ENCODE assay signal across 7 cellular contexts in genomic region chr15:66388057-66388363, GRCh38. TPM values are rescaled to one million over a fixed set of nuclear protein-coding genes. Genes with fewer than 3 reads are reported as not detected.
A peak's percentile ranks its signal among the peaks of the same experiment; 100 is the strongest.
DNase-seq lines count a peak whose midpoint lies in the region; ATAC-seq and TF ChIP-seq lines count a peak whose summit lies in the region.

No MANE protein-coding gene starts in this region.

- in situ Hi-C loops in HAP-1 (cut with MboI; ENCODE audit: low sequenced_read_pairs), result loop anchor here (5.0 kb wide), 1 partner anchor 109 kb away; the partner anchor contains the start of gene SNAPC5

- peaks cover 2% of the 10 kb centered on the region for H3K27me3 Mint-ChIP-seq in glutamatergic neuron (ENCODE audit: unreplicated experiment)

- no peak overlapping the region for H3K27ac Mint-ChIP-seq in glutamatergic neuron (ENCODE audit: unreplicated experiment)

- H3K9me3 ChIP-seq in HAP-1, result no peaks in the 10 kb centered on the region

- peak overlapping the region; percentile 93 for H3K4me3 Mint-ChIP-seq in glutamatergic neuron (ENCODE audit: unreplicated experiment)

- peaks cover 7% of the 10 kb centered on the region for H3K9me3 Mint-ChIP-seq in glutamatergic neuron (ENCODE audit: unreplicated experiment)

- H3K36me3 ChIP-seq in HAP-1 (replicated peaks), result peaks cover 24% of the 10 kb centered on the region

- ATAC-seq in HG02678 (IDR thresholded peaks at IDR 0.05; ENCODE audit: unreplicated experiment) (no peak), HG02798 (IDR thresholded peaks at IDR 0.05; ENCODE audit: poor library complexity, unreplicated experiment) (no peak), GM21529 (IDR thresholded peaks at IDR 0.05; ENCODE audit: unreplicated experiment) (no peak)

- no peaks in the 10 kb centered on the region for H3K27me3 ChIP-seq in HAP-1 (ENCODE audit: low read depth)

- TF ChIP-seq CTCF in WI38 (IDR thresholded peaks at IDR 0.05; ENCODE audit: low read depth, low read length) (no peak), glutamatergic neuron (IDR thresholded peaks at IDR 0.05; ENCODE audit: partially characterized antibody, unreplicated experiment) (no peak)

- peaks cover 5% of the 10 kb centered on the region for H3K4me1 Mint-ChIP-seq in glutamatergic neuron (ENCODE audit: low read depth, unreplicated experiment)

- peak overlapping the region in 16 of 21 experiments; percentile 81 to 99 (median 95) for H3K27ac ChIP-seq in skin epidermis

- peaks cover 31% of the 10 kb centered on the region for H3K4me1 ChIP-seq in HAP-1

- H3K4me3 ChIP-seq in HAP-1 (peak overlapping the region; percentile 90), WI38 (ENCODE audit: low read depth, low read length) (peak overlapping the region; percentile 90), skin epidermis (peak overlapping the region; percentile 59 to 98 (median 93))

- no peaks in the 10 kb centered on the region for H3K36me3 Mint-ChIP-seq in glutamatergic neuron (ENCODE audit: unreplicated experiment)

- DNase-seq in HAP-1 (ENCODE audit: low spot score in 2 of 2) (no peak), glutamatergic neuron (no peak)

RNA-seq across cellular contexts. Expression of gene MAP2K1, which starts 1.3 kb away (rescaled TPM):
- 27.3 TPM for total RNA-seq in glutamatergic neuron (ENCODE audit: unreplicated experiment)

RNA-seq across cellular contexts. Expression of gene TIPIN, which starts 31.5 kb away (rescaled TPM):
- total RNA-seq in glutamatergic neuron (ENCODE audit: unreplicated experiment), result 5.8 TPM
